11 cellular contexts compared by ENCODE assay signal in genomic region chr3:196499061-196499460, GRCh38. TPM values are rescaled to one million over a fixed set of nuclear protein-coding genes. Genes with fewer than 3 reads are reported as not detected.
DNase-seq lines count a peak whose midpoint lies in the region; ATAC-seq and TF ChIP-seq lines count a peak whose summit lies in the region.
"Had no signal": no experiment of that assay in that cellular context is flagged by ENCODE, and none has a peak within 500 bp of the region (broad histone marks: within the 10 kb centered on the region; RNA-seq: fewer than 3 reads in every experiment).

No MANE protein-coding gene starts in this region.

- H3K4me1 ChIP-seq in neuronal stem cell (ENCODE audit: control insufficient read depth in 2 of 2, insufficient read depth in 1 of 2, low read depth in 1 of 2, low read length in 2 of 2), result peaks cover 0 to 2% of the 10 kb centered on the region in 2 donors

- peak overlapping the region; percentile 99 for H3K27ac Mint-ChIP-seq in Calu3 (ENCODE audit: unreplicated experiment)
- H3K27ac Mint-ChIP-seq in naive thymus-derived CD8-positive, alpha-beta T cell, result peak overlapping the region in 2 of 10 donors; percentile 11 to 63

- peak overlapping the region; percentile 98 for H3K4me3 Mint-ChIP-seq in Calu3 (ENCODE audit: low read depth, unreplicated experiment)
- H3K4me3 Mint-ChIP-seq in naive thymus-derived CD8-positive, alpha-beta T cell, result peak overlapping the region in 9 of 10 donors; percentile 47 to 100 (median 99)

- H3K4me2 ChIP-seq in neuronal stem cell (ENCODE audit: insufficient read depth, low read length, poor library complexity, severe bottlenecking), result no peak overlapping the region

- H3K9ac ChIP-seq in neuronal stem cell (ENCODE audit: low read depth, low read length, poor library complexity), result no peak overlapping the region

- peak overlapping the region; percentile 96 for H3K27ac ChIP-seq in KOPT-K1 (ENCODE audit: low read depth, low read length, poor library complexity, severe bottlenecking)
- H3K27ac ChIP-seq in neuronal stem cell (replicated peaks; ENCODE audit: low read length), result no peak overlapping the region
- H3K27ac ChIP-seq: cardiac muscle cell had no signal

- no peak overlapping the region for H3K4ac ChIP-seq in neuronal stem cell (ENCODE audit: low read length)

- no peaks in the 10 kb centered on the region for H3K27me3 Mint-ChIP-seq in Calu3 (ENCODE audit: unreplicated experiment)
- no peaks in the 10 kb centered on the region for H3K27me3 Mint-ChIP-seq in naive thymus-derived CD8-positive, alpha-beta T cell

- peaks cover 68% of the 10 kb centered on the region for H3K36me3 Mint-ChIP-seq in Calu3 (ENCODE audit: insufficient read depth, unreplicated experiment)
- H3K36me3 Mint-ChIP-seq in naive thymus-derived CD8-positive, alpha-beta T cell, result peaks cover 0 to 49% (median 4%) of the 10 kb centered on the region in 3 donors

- H2AFZ ChIP-seq in neuronal stem cell (ENCODE audit: low read length), result no peak overlapping the region

- no peak overlapping the region for H2AK5ac ChIP-seq in neuronal stem cell (ENCODE audit: low read depth, low read length)

- WGBS in neuronal stem cell (ENCODE audit: extremely low coverage in 2 of 2, insufficient read length in 2 of 2, insufficient replicate concordance in 1 of 2), 2 donors, result no CpG with 5 or more reads among the region's 5 CpGs

- H2BK12ac ChIP-seq in neuronal stem cell (ENCODE audit: low read length), result no peak overlapping the region

- H3K27me3 ChIP-seq in neuronal stem cell (ENCODE audit: control insufficient read depth in 3 of 3, insufficient read depth in 3 of 3, low read depth in 1 of 3, low read length in 3 of 3), result no peaks in the 10 kb centered on the region
- H3K27me3 ChIP-seq: cardiac muscle cell had no signal

- no peak overlapping the region for H3K14ac ChIP-seq in neuronal stem cell (ENCODE audit: low read length)

- peaks cover 8% of the 10 kb centered on the region for H3K79me1 ChIP-seq in neuronal stem cell (ENCODE audit: low read depth, low read length)

- TF ChIP-seq CTCF in Calu3 (IDR thresholded peaks at IDR 0.05; ENCODE audit: unreplicated experiment), result no peak
- no peak for TF ChIP-seq CTCF in cardiac fibroblast (IDR thresholded peaks at IDR 0.05; ENCODE audit: low read depth, low read length)

- H2BK15ac ChIP-seq in neuronal stem cell (ENCODE audit: low read length), result no peak overlapping the region

- intact Hi-C loops in Calu3 (cut with micrococcal nuclease; ENCODE audit: unreplicated experiment), result no loop called here

- H3K18ac ChIP-seq in neuronal stem cell (ENCODE audit: low read length), result no peak overlapping the region

- no peak overlapping the region for H4K91ac ChIP-seq in neuronal stem cell (ENCODE audit: low read depth, low read length, poor library complexity)

- no peak overlapping the region for H3K23ac ChIP-seq in neuronal stem cell (ENCODE audit: low read depth, low read length, poor library complexity)

- H3K9me3 Mint-ChIP-seq in Calu3 (ENCODE audit: low read depth, unreplicated experiment), result no peaks in the 10 kb centered on the region
- H3K9me3 Mint-ChIP-seq in naive thymus-derived CD8-positive, alpha-beta T cell, result no peaks in the 10 kb centered on the region

- H3K9me3 ChIP-seq in KOPT-K1 (ENCODE audit: insufficient read depth, low read length, poor library complexity, severe bottlenecking) (no peaks in the 10 kb centered on the region), neuronal stem cell (replicated peaks in 1 of 2; ENCODE audit: control insufficient read depth in 2 of 2, insufficient read depth in 1 of 2, low read depth in 1 of 2, low read length in 2 of 2) (peaks cover 0 to 12% of the 10 kb centered on the region in 2 donors)

- CTCF ChIA-PET in Calu3 (lab: Charles Lee), result no interaction called here

- peak; percentile 43 for DNase-seq in Calu3
- peak; percentile 26 to 52 for DNase-seq in cardiac fibroblast (ENCODE audit: low read depth in 2 of 2)
- DNase-seq in naive thymus-derived CD8-positive, alpha-beta T cell, result no peak
- DNase-seq in HUDEP-2 (lab: John Stamatoyannopoulos, UW; ENCODE audit: unreplicated experiment in 76 of 76), result no peak
- no peak for DNase-seq in neuronal stem cell (ENCODE audit: low spot score)
- DNase-seq in NCI-H345 treated with DMSO at 0.1 percent for 48 hours (lab: John Stamatoyannopoulos, UW; ENCODE audit: unreplicated experiment), result no peak
- no peak for DNase-seq in HT-29 (ENCODE audit: low spot score)
- DNase-seq: left ventricle myocardium superior had no signal

- peaks cover 18% of the 10 kb centered on the region for H3K4me1 Mint-ChIP-seq in Calu3 (ENCODE audit: low read depth, unreplicated experiment)
- peaks cover 20 to 69% (median 60%) of the 10 kb centered on the region in 4 donors for H3K4me1 Mint-ChIP-seq in naive thymus-derived CD8-positive, alpha-beta T cell

- no peak for ATAC-seq in naive thymus-derived CD8-positive, alpha-beta T cell
- ATAC-seq: left ventricle myocardium superior had no signal

- no peak overlapping the region for H2BK120ac ChIP-seq in neuronal stem cell (ENCODE audit: low read depth, low read length)

- POLR2A ChIA-PET in naive thymus-derived CD8-positive, alpha-beta T cell (lab: Charles Lee), result no interaction called here

- H2BK5ac ChIP-seq in neuronal stem cell (ENCODE audit: low read length), result no peak overlapping the region

- H3K4me3 ChIP-seq in cardiac fibroblast (replicated peaks in 1 of 2; ENCODE audit: low read depth in 2 of 2, low read length in 2 of 2) (no peak overlapping the region), neuronal stem cell (ENCODE audit: low read length in 2 of 2) (no peak overlapping the region)
- H3K4me3 ChIP-seq: cardiac muscle cell had no signal

- H4K8ac ChIP-seq in neuronal stem cell (ENCODE audit: low read depth, low read length), result no peak overlapping the region

- BruUV-seq in Calu3 (replicated peaks; lab: Mats Ljungman, UMichigan), result no TSS peak

- H3K36me3 ChIP-seq in KOPT-K1 (ENCODE audit: insufficient read depth, low read length) (peaks cover 70% of the 10 kb centered on the region), neuronal stem cell (replicated peaks in 1 of 2; ENCODE audit: control insufficient read depth in 2 of 2, insufficient read depth in 2 of 2, low read length in 2 of 2) (peaks cover 2 to 63% of the 10 kb centered on the region in 2 donors)
- H3K36me3 ChIP-seq: cardiac muscle cell had no signal

RNA-seq across cellular contexts. Expression of gene RNF168, which starts 4.5 kb away (rescaled TPM):
- 26.4 and 29.2 TPM in 2 replicates for total RNA-seq in Calu3 (2022)
- 10 to 100 TPM; 56.0 to 56.5 TPM for total RNA-seq in naive thymus-derived CD8-positive, alpha-beta T cell
- 1 to 10 TPM; 7.7 to 9.2 (median 8.4) TPM for polyA plus RNA-seq in naive thymus-derived CD8-positive, alpha-beta T cell
- 15.5 TPM for polyA plus RNA-seq in neuronal stem cell (2013, experiment 1 of 2)
- polyA plus RNA-seq in neuronal stem cell (2013, experiment 2 of 2), result 16.5 TPM
- 19.4 and 19.5 TPM in 2 replicates for total RNA-seq in HT-29 (2014; rRNA removed; shearing (Covaris generic))

RNA-seq across cellular contexts. Expression of gene SMCO1, which starts 16.1 kb away (rescaled TPM):
- not detected in 2 replicates for total RNA-seq in Calu3 (2022)
- not detected for total RNA-seq in naive thymus-derived CD8-positive, alpha-beta T cell
- not detected for polyA plus RNA-seq in naive thymus-derived CD8-positive, alpha-beta T cell
- polyA plus RNA-seq in neuronal stem cell (2013, experiment 1 of 2), result not detected
- polyA plus RNA-seq in neuronal stem cell (2013, experiment 2 of 2), result 0.01 TPM
- total RNA-seq in HT-29 (2014; rRNA removed; shearing (Covaris generic)), result not detected in 2 replicates
- total RNA-seq: NCI-H460 had no signal

Comparison
In these comparisons a context has a peak if more than half of its experiments do, and no peak if none do; other contexts are left out.
1. DNase-seq: peak in Calu3 (single experiment) and cardiac fibroblast (2 of 2); none in naive thymus-derived CD8-positive, alpha-beta T cell (0 of 10), HUDEP-2 (0 of 76), neuronal stem cell (single experiment), NCI-H345 treated with DMSO at 0.1 percent for 48 hours (single experiment) and HT-29 (single experiment).